ENCODE assay signal across 23 cellular contexts in the genomic region with DNA sequence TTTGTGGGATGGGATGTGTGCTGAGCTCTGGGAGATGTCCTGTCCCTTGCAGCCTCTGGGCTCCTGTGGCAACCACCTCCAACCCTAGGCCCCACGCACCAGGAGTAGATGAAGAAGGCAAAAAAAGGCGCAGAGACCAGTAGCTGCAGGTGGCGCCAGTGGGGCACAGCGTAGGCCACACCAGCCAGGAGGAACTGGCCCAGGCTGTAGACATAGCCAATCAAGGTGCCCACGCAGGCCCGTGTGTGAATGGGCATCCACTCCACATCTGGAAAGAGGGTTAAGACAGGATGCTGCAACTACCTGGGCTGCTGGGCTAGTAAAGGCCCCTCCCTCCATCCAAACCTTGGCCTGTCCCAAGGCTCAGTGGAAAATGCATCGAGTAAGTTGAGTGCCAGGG. TPM values are rescaled to one million over a fixed set of nuclear protein-coding genes. Genes with fewer than 3 reads are reported as not detected.
"Had no signal": no experiment of that assay in that cellular context is flagged by ENCODE, and none has a peak within 500 bp of the region (broad histone marks: within the 10 kb centered on the region; RNA-seq: fewer than 3 reads in every experiment).

No MANE protein-coding gene starts in this region.

- H2AFZ ChIP-seq: parathyroid adenoma had no signal

- H3K4me3 ChIP-seq: left ventricle myocardium inferior, sigmoid colon, testis, upper lobe of left lung had no signal

- H3K9me3 ChIP-seq: left ventricle myocardium inferior, sigmoid colon, testis, upper lobe of left lung had no signal

- FAIRE-seq: colon had no signal

- H3K4me1 ChIP-seq: foreskin keratinocyte, left ventricle myocardium inferior, parathyroid adenoma, sigmoid colon, testis, upper lobe of left lung had no signal

- DNase-seq: activated CD4-positive, alpha-beta T cell treated with anti-CD3 and anti-CD28 coated beads for 36 hours; activated CD4-positive, alpha-beta T cell treated with anti-CD3 and anti-CD28 coated beads, Interleukin-2, amount 50 U/mL, for 48 hours; activated naive CD4-positive, alpha-beta T cell treated with Interleukin-2 at 50 U/mL for 16 hours; activated T-cell treated with anti-CD3 and anti-CD28 coated beads, Interleukin-2, amount 50 U/mL, for 1 hour; anterior cingulate cortex; brain microvascular endothelial cell; central memory CD4-positive, alpha-beta T cell; foreskin keratinocyte; immature natural killer cell; kidney glomerular epithelial cell; left ventricle myocardium inferior; naive thymus-derived CD8-positive, alpha-beta T cell; sigmoid colon; stimulated activated CD4-positive, alpha-beta T cell treated with anti-CD3 and anti-CD28 coated beads, Interleukin-4, amount 100 ng/mL, for 4 hours; testis; upper lobe of left lung had no signal

- ATAC-seq: activated CD4-positive, alpha-beta T cell treated with anti-CD3 and anti-CD28 coated beads for 36 hours; activated T-helper 17 cell treated with anti-CD3 and anti-CD28 coated beads, Interleukin-2, amount 50 U/mL, for 72 hours; foreskin keratinocyte; naive thymus-derived CD8-positive, alpha-beta T cell; stimulated activated memory B cell treated with anti-CD40 and anti-IgM and Interleukin-4, amounts not matched to agents 10 μg/mL and 1 μg/mL and 100 μg/mL, for 72 hours had no signal

- H3K36me3 ChIP-seq: brain microvascular endothelial cell, left ventricle myocardium inferior, sigmoid colon, upper lobe of left lung had no signal

- H3K27ac ChIP-seq: brain microvascular endothelial cell, foreskin keratinocyte, left ventricle myocardium inferior, parathyroid adenoma, sigmoid colon, testis, upper lobe of left lung had no signal

- H3K27me3 ChIP-seq: brain microvascular endothelial cell, foreskin keratinocyte, sigmoid colon, testis, upper lobe of left lung had no signal

- H3K9ac ChIP-seq: parathyroid adenoma had no signal

- H3K79me2 ChIP-seq: parathyroid adenoma had no signal

RNA-seq across cellular contexts. Expression of gene SLC22A6, which starts 3.0 kb away (rescaled TPM):
- total RNA-seq: activated CD4-positive, alpha-beta T cell treated with anti-CD3 and anti-CD28 coated beads for 36 hours; activated T-helper 17 cell treated with anti-CD3 and anti-CD28 coated beads, Interleukin-2, amount 50 U/mL, for 72 hours; epithelial cell of proximal tubule; fibroblast of lung; foreskin keratinocyte; left ventricle myocardium inferior; naive thymus-derived CD8-positive, alpha-beta T cell; sigmoid colon; T-helper 2 cell treated with Interferon-gamma antibody and Interleukin-4, amounts not matched to agents 100 ng/mL and 5 ng/mL, for 36 hours; testis; upper lobe of left lung had no signal
- polyA plus RNA-seq: fibroblast of lung; foreskin keratinocyte; immature natural killer cell; naive thymus-derived CD8-positive, alpha-beta T cell; sigmoid colon had no signal

RNA-seq across cellular contexts. Expression of gene SLC22A8, which starts 33.9 kb away (rescaled TPM):
- total RNA-seq: activated CD4-positive, alpha-beta T cell treated with anti-CD3 and anti-CD28 coated beads for 36 hours; activated T-helper 17 cell treated with anti-CD3 and anti-CD28 coated beads, Interleukin-2, amount 50 U/mL, for 72 hours; epithelial cell of proximal tubule; fibroblast of lung; foreskin keratinocyte; left ventricle myocardium inferior; naive thymus-derived CD8-positive, alpha-beta T cell; sigmoid colon; T-helper 2 cell treated with Interferon-gamma antibody and Interleukin-4, amounts not matched to agents 100 ng/mL and 5 ng/mL, for 36 hours; upper lobe of left lung had no signal
- polyA plus RNA-seq: fibroblast of lung; foreskin keratinocyte; immature natural killer cell; naive thymus-derived CD8-positive, alpha-beta T cell; sigmoid colon had no signal
